ENCODE assay signal across 16 cellular contexts in genomic region chr4:89619230-89619962, GRCh38.
DNase-seq lines count a peak whose midpoint lies in the region; ATAC-seq and TF ChIP-seq lines count a peak whose summit lies in the region.
"Had no signal": no experiment of that assay in that cellular context is flagged by ENCODE, and none has a peak within 500 bp of the region (broad histone marks: within the 10 kb centered on the region; RNA-seq: fewer than 3 reads in every experiment).

No MANE protein-coding gene starts in this region.

- TF ChIP-seq RAD21 in SK-N-SH (IDR thresholded peaks at IDR 0.05; ENCODE audit: low read length), result no peak

- peak overlapping the region; percentile 4 to 69 (median 42) for H3K4me3 Mint-ChIP-seq in CD4-positive, alpha-beta memory T cell
- H3K4me3 Mint-ChIP-seq in T-helper 2 cell treated with Interferon-gamma antibody and Interleukin-4, amounts not matched to agents 5 μg/mL and 100 μg/mL, for 36 hours, result peak overlapping the region; percentile 79

- no peaks in the 10 kb centered on the region for H3K27me3 Mint-ChIP-seq in CD4-positive, alpha-beta memory T cell
- H3K27me3 Mint-ChIP-seq in T-helper 2 cell treated with Interferon-gamma antibody and Interleukin-4, amounts not matched to agents 5 μg/mL and 100 μg/mL, for 36 hours (ENCODE audit: low read depth), result peaks cover 2% of the 10 kb centered on the region

- TF ChIP-seq EP300 in SK-N-SH (IDR thresholded peaks at IDR 0.05; ENCODE audit: borderline replicate concordance in 1 of 2, low read depth in 1 of 2, low read length in 1 of 2), result no peak

- H3K36me3 ChIP-seq in CD4-positive, alpha-beta memory T cell (ENCODE audit: insufficient read depth, low read length), result no peaks in the 10 kb centered on the region
- H3K36me3 ChIP-seq in SK-N-SH (replicated peaks in 1 of 2; ENCODE audit: control insufficient read depth in 1 of 2, insufficient read depth in 2 of 2, low read length in 1 of 2), result no peaks in the 10 kb centered on the region
- H3K36me3 ChIP-seq: upper lobe of right lung had no signal

- H3K27me3 ChIP-seq in CD4-positive, alpha-beta memory T cell (ENCODE audit: insufficient read depth, low read length), result no peaks in the 10 kb centered on the region
- no peaks in the 10 kb centered on the region for H3K27me3 ChIP-seq in SK-N-SH (ENCODE audit: insufficient read depth)
- H3K27me3 ChIP-seq: upper lobe of right lung had no signal

- WGBS in SK-N-SH (ENCODE audit: low lambda C conversion rate), result 91% methylated on average over 1 of the region's 1 CpG

- no peaks in the 10 kb centered on the region for H3K9me3 ChIP-seq in CD4-positive, alpha-beta memory T cell (ENCODE audit: control insufficient read depth in 1 of 2, low read length in 2 of 2)
- no peaks in the 10 kb centered on the region for H3K9me3 ChIP-seq in SK-N-SH
- H3K9me3 ChIP-seq: upper lobe of right lung had no signal

- peaks cover 0 to 17% (median 8%) of the 10 kb centered on the region in 4 donors for H3K4me1 Mint-ChIP-seq in CD4-positive, alpha-beta memory T cell
- H3K4me1 Mint-ChIP-seq in T-helper 2 cell treated with Interferon-gamma antibody and Interleukin-4, amounts not matched to agents 5 μg/mL and 100 μg/mL, for 36 hours (ENCODE audit: low read depth), result peaks cover 48% of the 10 kb centered on the region

- no peak overlapping the region for H2AFZ ChIP-seq in SK-N-SH (ENCODE audit: low read depth)

- H4K20me1 ChIP-seq in SK-N-SH (ENCODE audit: insufficient read depth), result no peaks in the 10 kb centered on the region

- H3K9me3 Mint-ChIP-seq in CD4-positive, alpha-beta memory T cell, result no peaks in the 10 kb centered on the region
- no peaks in the 10 kb centered on the region for H3K9me3 Mint-ChIP-seq in T-helper 2 cell treated with Interferon-gamma antibody and Interleukin-4, amounts not matched to agents 5 μg/mL and 100 μg/mL, for 36 hours

- H3K27ac Mint-ChIP-seq in CD4-positive, alpha-beta memory T cell, result peak overlapping the region in 6 of 7 donors; percentile 4 to 78 (median 39)
- H3K27ac Mint-ChIP-seq in T-helper 2 cell treated with Interferon-gamma antibody and Interleukin-4, amounts not matched to agents 5 μg/mL and 100 μg/mL, for 36 hours, result peak overlapping the region; percentile 95

- no peaks in the 10 kb centered on the region for H3K79me2 ChIP-seq in SK-N-SH (ENCODE audit: insufficient read depth)

- H3K4me3 ChIP-seq in CD4-positive, alpha-beta memory T cell (ENCODE audit: low read length in 2 of 2), result no peak overlapping the region
- no peak overlapping the region for H3K4me3 ChIP-seq in SK-N-SH (ENCODE audit: low read depth in 2 of 2, low read length in 1 of 2)
- H3K4me3 ChIP-seq: upper lobe of right lung had no signal

- H3F3A ChIP-seq in SK-N-SH (replicated peaks; ENCODE audit: insufficient read depth), result no peaks in the 10 kb centered on the region

- ATAC-seq in GM21619 (IDR thresholded peaks at IDR 0.05; ENCODE audit: unreplicated experiment) (peak; percentile 47), HG03039 (IDR thresholded peaks at IDR 0.05; ENCODE audit: unreplicated experiment) (no peak), HG02885 (IDR thresholded peaks at IDR 0.05; ENCODE audit: poor library complexity, unreplicated experiment) (no peak)
- ATAC-seq: esophagus mucosa, left colon, upper lobe of right lung had no signal

- no peak overlapping the region for H3K9ac ChIP-seq in SK-N-SH

- intact Hi-C loops in CD4-positive, alpha-beta memory T cell (cut with micrococcal nuclease), result no loop called here

- no peak for TF ChIP-seq CTCF in SK-N-SH (IDR thresholded peaks at IDR 0.05)

- H3K27ac ChIP-seq in CD4-positive, alpha-beta memory T cell (ENCODE audit: low read depth, low read length), result no peak overlapping the region
- no peak overlapping the region for H3K27ac ChIP-seq in SK-N-SH (ENCODE audit: low read depth in 2 of 2, low read length in 1 of 2)
- no peak overlapping the region for H3K27ac ChIP-seq in caudate nucleus (ENCODE audit: low read depth, low read length)
- H3K27ac ChIP-seq: upper lobe of right lung had no signal

- CTCF ChIA-PET in CD4-positive, alpha-beta memory T cell (lab: Charles Lee; ENCODE audit: partially characterized antibody), result no interaction called here
- CTCF ChIA-PET in SK-N-SH (lab: Yijun Ruan, JAX), result no interaction called here

- H3K4me2 ChIP-seq in SK-N-SH, result no peak overlapping the region

- H3K36me3 Mint-ChIP-seq in CD4-positive, alpha-beta memory T cell, result no peaks in the 10 kb centered on the region
- H3K36me3 Mint-ChIP-seq in T-helper 2 cell treated with Interferon-gamma antibody and Interleukin-4, amounts not matched to agents 5 μg/mL and 100 μg/mL, for 36 hours (ENCODE audit: low read depth), result peaks cover 3% of the 10 kb centered on the region

- H3K9me2 ChIP-seq in SK-N-SH, result no peaks in the 10 kb centered on the region

- POLR2A ChIA-PET in CD4-positive, alpha-beta memory T cell (lab: Charles Lee; ENCODE audit: partially characterized antibody), result no interaction called here
- POLR2A ChIA-PET in SK-N-SH (lab: Yijun Ruan, JAX), result no interaction called here

- H3K4me1 ChIP-seq in CD4-positive, alpha-beta memory T cell (ENCODE audit: insufficient read depth, low read length), result peaks cover 8% of the 10 kb centered on the region
- H3K4me1 ChIP-seq in SK-N-SH (ENCODE audit: control insufficient read depth in 1 of 2, insufficient read depth in 2 of 2, low read depth in 1 of 2, low read length in 1 of 2), result no peaks in the 10 kb centered on the region
- H3K4me1 ChIP-seq: upper lobe of right lung had no signal

- DNase-seq in CD4-positive, alpha-beta memory T cell, result no peak
- peak; percentile 25 for DNase-seq in T-helper 2 cell treated with Interferon-gamma antibody and Interleukin-4, amounts not matched to agents 5 μg/mL and 100 μg/mL, for 36 hours (ENCODE audit: low spot score)
- DNase-seq in epidermal melanocyte (ENCODE audit: insufficient read length, low spot score) (peak; percentile 28), SK-N-SH (no peak), caudate nucleus (lab: John Stamatoyannopoulos, UW) (no peak)
- DNase-seq: amygdala; cortex of kidney; left colon; NCI-H1417 treated with DMSO at 0.1 percent for 48 hours; NCI-H748 treated with DMSO at 0.1 percent for 48 hours; stimulated activated CD4-positive, alpha-beta T cell treated with anti-CD3 and anti-CD28 coated beads, Interleukin-2, amount 100 ng/mL, for 48 hours; upper lobe of right lung had no signal

TF ChIP-seq in SK-N-SH, 30 proteins besides CTCF, POLR2A, EP300 and RAD21:
- TF ChIP-seq TAF1 (IDR thresholded peaks at IDR 0.05; ENCODE audit: borderline replicate concordance, low read depth, low read length), result no peak
- no peak for TF ChIP-seq ZBTB33 (IDR thresholded peaks at IDR 0.05; ENCODE audit: borderline replicate concordance, low read depth)
- no peak for TF ChIP-seq RFX5 (IDR thresholded peaks at IDR 0.05; ENCODE audit: low read length)

Comparison
In these comparisons a context has a peak if more than half of its experiments do, and no peak if none do; other contexts are left out.
1. DNase-seq: peak in T-helper 2 cell treated with Interferon-gamma antibody and Interleukin-4, amounts not matched to agents 5 μg/mL and 100 μg/mL, for 36 hours (single experiment) and epidermal melanocyte (single experiment); none in CD4-positive, alpha-beta memory T cell (0 of 5), SK-N-SH (single experiment) and caudate nucleus (0 of 61).